ENCODE assay signal across 8 cellular contexts in the genomic region with DNA sequence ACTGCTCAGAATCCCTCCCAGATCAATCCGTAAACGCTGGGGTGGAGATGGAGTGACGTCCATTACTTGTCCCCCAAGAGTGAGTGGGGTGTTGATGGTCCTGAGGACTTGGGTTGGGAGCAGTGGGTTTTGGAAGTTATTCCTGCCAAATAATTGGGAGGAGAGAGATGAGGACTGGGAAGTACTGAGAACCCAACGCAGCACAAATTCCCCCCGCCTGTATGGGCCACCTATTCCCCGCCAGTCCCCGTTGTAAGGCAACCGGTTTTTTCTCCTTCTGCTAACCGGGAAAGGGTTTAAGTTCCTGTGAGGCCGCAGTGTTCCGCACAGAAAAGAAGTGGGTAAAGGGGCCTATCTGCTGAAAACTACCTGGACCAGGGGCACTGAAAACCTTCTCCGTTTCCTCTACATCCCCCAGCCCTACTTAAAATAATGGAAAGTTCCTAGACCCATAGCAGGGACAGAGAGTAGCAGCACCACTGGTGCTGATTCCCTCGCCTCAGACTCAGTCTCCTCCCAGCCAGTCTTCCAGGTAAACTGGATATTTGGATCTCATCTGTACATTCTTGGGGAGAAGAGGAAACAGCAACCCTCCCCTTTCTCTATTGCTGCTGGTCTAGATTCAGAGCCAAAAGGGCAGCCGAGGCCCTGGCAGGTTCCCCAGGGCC. TPM values are rescaled to one million over a fixed set of nuclear protein-coding genes. Genes with fewer than 3 reads are reported as not detected.
DNase-seq lines count a peak whose midpoint lies in the region; ATAC-seq and TF ChIP-seq lines count a peak whose summit lies in the region.

No MANE protein-coding gene starts in this region.

- no peak overlapping the region for H3K27ac Mint-ChIP-seq in CD14-positive monocyte
- H3K27ac Mint-ChIP-seq in osteocyte (ENCODE audit: unreplicated experiment), result peak overlapping the region; percentile 69
- H3K27ac Mint-ChIP-seq in effector memory CD8-positive, alpha-beta T cell, result peak overlapping the region in 1 of 2 donors; percentile 22

- H3K27ac ChIP-seq in RWPE1, result peak overlapping the region; percentile 82

- H3K4me1 Mint-ChIP-seq in CD14-positive monocyte, result peaks cover 25% of the 10 kb centered on the region
- peaks cover 35% of the 10 kb centered on the region for H3K4me1 Mint-ChIP-seq in osteocyte (ENCODE audit: unreplicated experiment)
- peaks cover 3 to 5% of the 10 kb centered on the region in 2 donors for H3K4me1 Mint-ChIP-seq in effector memory CD8-positive, alpha-beta T cell (ENCODE audit: low read depth in 2 of 2)

- POLR2A ChIA-PET in RWPE1 (lab: Yijun Ruan, JAX; ENCODE audit: low non-redundant PET), result no interaction called here

- H3K9me3 Mint-ChIP-seq in CD14-positive monocyte (peaks cover 0 to 2% (median 0%) of the 10 kb centered on the region in 7 donors), osteocyte (ENCODE audit: unreplicated experiment) (no peaks in the 10 kb centered on the region)
- no peaks in the 10 kb centered on the region for H3K9me3 Mint-ChIP-seq in effector memory CD8-positive, alpha-beta T cell

- peaks cover 8 to 26% (median 9%) of the 10 kb centered on the region in 3 donors for H3K27me3 Mint-ChIP-seq in CD14-positive monocyte (ENCODE audit: low read depth in 3 of 3)
- no peaks in the 10 kb centered on the region for H3K27me3 Mint-ChIP-seq in osteocyte (ENCODE audit: unreplicated experiment)
- peaks cover 0 to 7% of the 10 kb centered on the region in 2 donors for H3K27me3 Mint-ChIP-seq in effector memory CD8-positive, alpha-beta T cell

- intact Hi-C loops in CD14-positive monocyte (cut with micrococcal nuclease), result no loop called here

- CTCF ChIA-PET in RWPE1 (lab: Yijun Ruan, JAX), result interaction anchor here (0.7 to 1.6 kb wide), 3 partner anchors 20 to 1130 kb away, joined by 3 to 13 read pairs (median 4); no protein-coding TSS in a partner anchor

- no peak for ATAC-seq in effector memory CD8-positive, alpha-beta T cell (replicated peaks)
- ATAC-seq in HG03135 (IDR thresholded peaks at IDR 0.05; ENCODE audit: unreplicated experiment), result no peak

- H3K4me3 Mint-ChIP-seq in CD14-positive monocyte (peak overlapping the region; percentile 78 to 97), osteocyte (ENCODE audit: unreplicated experiment) (peak overlapping the region; percentile 96)
- peak overlapping the region in 1 of 2 donors; percentile 29 for H3K4me3 Mint-ChIP-seq in effector memory CD8-positive, alpha-beta T cell

- H3K36me3 Mint-ChIP-seq in CD14-positive monocyte (peaks cover 0 to 3% of the 10 kb centered on the region in 2 donors), osteocyte (ENCODE audit: unreplicated experiment) (no peaks in the 10 kb centered on the region)
- H3K36me3 Mint-ChIP-seq in effector memory CD8-positive, alpha-beta T cell (ENCODE audit: insufficient read depth), result peaks cover 6% of the 10 kb centered on the region

- DNase-seq in CD14-positive monocyte (ENCODE audit: low spot score) (no peak), RWPE1 (ENCODE audit: low spot score) (no peak), fibroblast of pulmonary artery (ENCODE audit: low read depth) (no peak), osteocyte (ENCODE audit: extremely low spot score, unreplicated experiment) (no peak), germinal center (ENCODE audit: low spot score) (no peak), NOMO-1 treated with DMSO at 0.1 percent for 48 hours (lab: John Stamatoyannopoulos, UW; ENCODE audit: unreplicated experiment) (no peak)
- DNase-seq in effector memory CD8-positive, alpha-beta T cell, result no peak

- TF ChIP-seq CTCF in CD14-positive monocyte (IDR thresholded peaks at IDR 0.05) (no peak), RWPE1 (conservative IDR thresholded peaks at IDR 0.05; ENCODE audit: low read depth) (no peak), fibroblast of pulmonary artery (IDR thresholded peaks at IDR 0.05; ENCODE audit: low read length, missing control alignments) (no peak), osteocyte (IDR thresholded peaks at IDR 0.05) (no peak)

- peak overlapping the region; percentile 76 for H3K4me3 ChIP-seq in fibroblast of pulmonary artery (replicated peaks; ENCODE audit: low read depth, low read length)

RNA-seq across cellular contexts. Expression of a gene that starts 0.7 kb away (rescaled TPM):
- not detected for polyA plus RNA-seq in CD14-positive monocyte
- total RNA-seq in osteocyte, result 4.8 and 5.0 TPM in 2 replicates

RNA-seq across cellular contexts. Expression of a gene that starts 5.6 kb away (rescaled TPM):
- 10 to 100 TPM; 10.3 to 12.2 TPM for polyA plus RNA-seq in CD14-positive monocyte
- 76.8 and 88.9 TPM in 2 replicates for total RNA-seq in osteocyte

RNA-seq across cellular contexts. Expression of a gene that starts 27.6 kb away (rescaled TPM):
- polyA plus RNA-seq in CD14-positive monocyte, result not detected
- not detected in 2 replicates for total RNA-seq in osteocyte

RNA-seq across cellular contexts. Expression of a gene that starts 29.0 kb away (rescaled TPM):
- not detected for polyA plus RNA-seq in CD14-positive monocyte
- 0.68 and 0.91 TPM in 2 replicates for total RNA-seq in osteocyte

RNA-seq across cellular contexts. Expression of a gene that starts 43.7 kb away (rescaled TPM):
- polyA plus RNA-seq in CD14-positive monocyte, result not detected
- total RNA-seq in osteocyte, result 4.2 and 5.4 TPM in 2 replicates
